ENCODE assay signal across 8 cellular contexts in genomic region chr10:68471586-68472408, GRCh38. TPM values are rescaled to one million over a fixed set of nuclear protein-coding genes. Genes with fewer than 3 reads are reported as not detected.
A peak's percentile ranks its signal among the peaks of the same experiment; 100 is the strongest.
DNase-seq lines count a peak whose midpoint lies in the region; TF ChIP-seq lines count a peak whose summit lies in the region.

TSS of gene DNA2 (minus strand) at chr10:68471973. CDS start at chr10:68471864, 109 bp downstream.

- H3K27ac ChIP-seq in H9 (ENCODE audit: insufficient read length, low read depth, low read length) (peak within 1 kb of the TSS; percentile 83), SJSA1 (peak within 1 kb of the TSS; percentile 85), neutrophil (peak within 1 kb of the TSS; percentile 60)

- TF ChIP-seq CTCF in H9 (conservative IDR thresholded peaks at IDR 0.05) (no peak), neutrophil (IDR thresholded peaks at IDR 0.05) (no peak)

- H3K27me3 Mint-ChIP-seq in H9 (ENCODE audit: low read depth), result peaks cover 3% of the 10 kb centered on the region

- peaks cover 13% of the 10 kb centered on the region; the same call in 1 of the 2 replicates for H3K79me2 ChIP-seq in H9 (ENCODE audit: insufficient read depth, low read length)

- H4K20me1 ChIP-seq in H9 (ENCODE audit: control insufficient read depth, insufficient read depth, insufficient read length), result no peaks in the 10 kb centered on the region

- no peak within 1 kb of the TSS for H2BK15ac ChIP-seq in H9 (ENCODE audit: low read depth, low read length)

- peak within 1 kb of the TSS; percentile 99 to 100 (median 99) for H3K27ac Mint-ChIP-seq in H9

- DNase-seq in GF-D8 (lab: John Stamatoyannopoulos, UW) (peak; percentile 62), H9 (peak; percentile 90), MG63 (peak; percentile 74), SJSA1 (ENCODE audit: low read depth in 1 of 2, low spot score in 2 of 2) (peak; percentile 76 to 91), foreskin melanocyte (peak; percentile 72), superior temporal gyrus (ENCODE audit: extremely low spot score) (peak; percentile 75)
- peak; percentile 36 to 60 (median 50) for DNase-seq in activated naive CD4-positive, alpha-beta T cell (lab: John Stamatoyannopoulos, UW)

- no peak within 1 kb of the TSS for H2BK5ac ChIP-seq in H9 (ENCODE audit: insufficient read length, low read length)

- peak within 1 kb of the TSS; percentile 76 for H2AFZ ChIP-seq in H9 (ENCODE audit: low read length)

- peak within 1 kb of the TSS; percentile 95 to 98 for H3K4me3 Mint-ChIP-seq in H9

- peak within 1 kb of the TSS; percentile 96 for H3K14ac ChIP-seq in H9 (ENCODE audit: insufficient read depth, low read length)

- H2BK120ac ChIP-seq in H9 (ENCODE audit: low read depth, low read length, poor library complexity, severe bottlenecking), result no peak within 1 kb of the TSS

- no peak within 1 kb of the TSS for H4K8ac ChIP-seq in H9 (replicated peaks; ENCODE audit: insufficient read length, low read depth, low read length)

- no peak within 1 kb of the TSS for H2AK5ac ChIP-seq in H9 (ENCODE audit: insufficient read length, low read length)

- H3K79me1 ChIP-seq in H9 (ENCODE audit: insufficient read depth, low read depth, low read length, poor library complexity, severe bottlenecking), result no peaks in the 10 kb centered on the region

- H3K23me2 ChIP-seq in H9 (ENCODE audit: insufficient read length, low read depth, low read length, poor library complexity, severe bottlenecking), result no peaks in the 10 kb centered on the region

- H3K9ac ChIP-seq in H9 (ENCODE audit: extremely low read depth, insufficient read length, low read length), result peak within 1 kb of the TSS; percentile 92

- no peak within 1 kb of the TSS for H3K23ac ChIP-seq in H9 (ENCODE audit: insufficient read length, low read depth, low read length)

- peak within 1 kb of the TSS; percentile 93 for H3K18ac ChIP-seq in H9 (ENCODE audit: insufficient read length, low read depth, low read length)

- no peak within 1 kb of the TSS for H4K91ac ChIP-seq in H9 (ENCODE audit: insufficient read length, low read depth, low read length)

- H3K9me3 Mint-ChIP-seq in H9, result peaks cover 0 to 8% of the 10 kb centered on the region in 2 experiments; a peak in 2 of 5 replicates

- H3K36me3 Mint-ChIP-seq in H9 (ENCODE audit: insufficient read depth in 1 of 3, low read depth in 3 of 3), result peaks cover 20 to 36% (median 33%) of the 10 kb centered on the region in 3 experiments

- H3K36me3 ChIP-seq in MG63 (peaks cover 8% of the 10 kb centered on the region; the same call in 1 of the 2 replicates), SJSA1 (peaks cover 41% of the 10 kb centered on the region), neutrophil (peaks cover 14% of the 10 kb centered on the region)

- H3K4me1 ChIP-seq in H9 (ENCODE audit: insufficient read depth, low read length), result no peaks in the 10 kb centered on the region
- H3K4me1 ChIP-seq in SJSA1 (replicated peaks), result peaks cover 19% of the 10 kb centered on the region
- peaks cover 11 to 15% of the 10 kb centered on the region in 2 experiments for H3K4me1 ChIP-seq in neutrophil (ENCODE audit: control insufficient read depth in 1 of 2, insufficient read depth in 1 of 2, low read depth in 1 of 2, low read length in 1 of 2)

- no peak within 1 kb of the TSS for H2BK20ac ChIP-seq in H9 (ENCODE audit: low read depth, low read length, poor library complexity, severe bottlenecking)

- H3K4ac ChIP-seq in H9 (ENCODE audit: low read depth, low read length), result no peak within 1 kb of the TSS

- no peak within 1 kb of the TSS for H3T11ph ChIP-seq in H9 (ENCODE audit: low read length)

- no peak within 1 kb of the TSS for H3K56ac ChIP-seq in H9 (ENCODE audit: insufficient read length, low read depth, low read length)

- H3K27me3 ChIP-seq in H9 (ENCODE audit: insufficient read depth, low read length) (no peaks in the 10 kb centered on the region), MG63 (no peaks in the 10 kb centered on the region), SJSA1 (replicated peaks) (no peaks in the 10 kb centered on the region), neutrophil (no peaks in the 10 kb centered on the region)

- H3K4me2 ChIP-seq in H9 (ENCODE audit: insufficient read depth, insufficient read length, low read length), result peak within 1 kb of the TSS; percentile 99

- H3K9me3 ChIP-seq in H9 (ENCODE audit: control insufficient read depth, low read depth, low read length), result no peaks in the 10 kb centered on the region
- no peaks in the 10 kb centered on the region for H3K9me3 ChIP-seq in MG63
- no peaks in the 10 kb centered on the region for H3K9me3 ChIP-seq in SJSA1 (replicated peaks)
- H3K9me3 ChIP-seq in neutrophil, result no peaks in the 10 kb centered on the region

- no peak within 1 kb of the TSS for H4K5ac ChIP-seq in H9 (ENCODE audit: insufficient read length, low read depth, low read length)

- H2BK12ac ChIP-seq in H9 (ENCODE audit: insufficient read length, low read depth, low read length), result no peak within 1 kb of the TSS

- H3K4me1 Mint-ChIP-seq in H9, result peaks cover 21% of the 10 kb centered on the region in 2 experiments

- peak within 1 kb of the TSS; percentile 82 for H3K4me3 ChIP-seq in MG63
- peak within 1 kb of the TSS; percentile 74 for H3K4me3 ChIP-seq in SJSA1
- H3K4me3 ChIP-seq in neutrophil (ENCODE audit: low read depth in 1 of 2, low read length in 1 of 2), result peak within 1 kb of the TSS; percentile 67 to 87

- WGBS in H9 (ENCODE audit: extremely low coverage, insufficient read length, low lambda C conversion rate), result no CpG with 5 or more reads among the region's 46 CpGs

RNA-seq across cellular contexts. Expression of gene DNA2, which starts in this region (rescaled TPM):
- total RNA-seq in H9 (2021), result 43.4 and 46.9 TPM in 2 replicates
- total RNA-seq in MG63 (2014; rRNA removed; shearing (Covaris generic); ENCODE audit: low replicate concordance), result 6.8 and 10.7 TPM in 2 replicates
- 23.9 and 49.9 TPM in 2 replicates for total RNA-seq in SJSA1 (2014; rRNA removed; shearing (Covaris generic))

Comparison
In these comparisons a context has a peak if more than half of its experiments do, and no peak if none do; other contexts are left out.
1. Peak in every context shown above with its lines: DNase-seq, H3K4me3 ChIP-seq and H3K27ac ChIP-seq.